Comparison of ENCODE assay signal across 9 cellular contexts in genomic region chr1:184806296-184806721, GRCh38. TPM values are rescaled to one million over a fixed set of nuclear protein-coding genes. Genes with fewer than 3 reads are reported as not detected.
DNase-seq lines count a peak whose midpoint lies in the region; ATAC-seq and TF ChIP-seq lines count a peak whose summit lies in the region.
"Had no signal": no experiment of that assay in that cellular context is flagged by ENCODE, and none has a peak within 500 bp of the region (broad histone marks: within the 10 kb centered on the region; RNA-seq: fewer than 3 reads in every experiment).

No MANE protein-coding gene starts in this region.

- ATAC-seq in right cardiac atrium, result peak; percentile 14 to 43
- no peak for ATAC-seq in GM21576 (IDR thresholded peaks at IDR 0.05; ENCODE audit: unreplicated experiment)
- no peak for ATAC-seq in HG03196 (IDR thresholded peaks at IDR 0.05; ENCODE audit: unreplicated experiment)
- no peak for ATAC-seq in GM18909 (IDR thresholded peaks at IDR 0.05; ENCODE audit: poor library complexity, unreplicated experiment)

- H3K27me3 ChIP-seq in right cardiac atrium (ENCODE audit: control insufficient read depth, insufficient read depth) (no peaks in the 10 kb centered on the region), tibial artery (no peaks in the 10 kb centered on the region)

- WGBS in right cardiac atrium, result 72% methylated on average over 5 of the region's 5 CpGs

- H3K4me3 ChIP-seq in right cardiac atrium (ENCODE audit: low read length) (no peak overlapping the region), tibial artery (no peak overlapping the region)
- H3K4me3 ChIP-seq: PC-9 had no signal

- H3K27ac ChIP-seq in right cardiac atrium (ENCODE audit: low read length) (no peak overlapping the region), tibial artery (peak overlapping the region; percentile 9 to 55)
- H3K27ac ChIP-seq: PC-9 had no signal

- H3K36me3 ChIP-seq in tibial artery, result peaks cover 17 to 48% (median 31%) of the 10 kb centered on the region in 3 donors

- intact Hi-C loops in right cardiac atrium (cut with DNase I), result no loop called here
- intact Hi-C loops in tibial artery (cut with DNase I; ENCODE audit: low total_unique reads), result no loop called here

- no peaks in the 10 kb centered on the region for H3K4me1 ChIP-seq in right cardiac atrium (ENCODE audit: control insufficient read depth, insufficient read depth, low read length)
- peaks cover 0 to 27% (median 20%) of the 10 kb centered on the region in 4 donors for H3K4me1 ChIP-seq in tibial artery

- H3K9me3 ChIP-seq in right cardiac atrium (ENCODE audit: control insufficient read depth, low read length) (no peaks in the 10 kb centered on the region), tibial artery (no peaks in the 10 kb centered on the region)

- no peak for TF ChIP-seq CTCF in tibial artery (IDR thresholded peaks at IDR 0.05)

- DNase-seq in KG1 (lab: John Stamatoyannopoulos, UW) (peak; percentile 22), UCSD-AML1 (lab: John Stamatoyannopoulos, UW; ENCODE audit: unreplicated experiment) (peak; percentile 41), right cardiac atrium (peak in 1 of 3 donors; percentile 27), tibial artery (no peak), SW480 (ENCODE audit: low spot score) (no peak)

RNA-seq across cellular contexts. Expression of gene EDEM3, which starts 51.7 kb away (rescaled TPM):
- total RNA-seq in right cardiac atrium, result 10 to 100 TPM; 19.2 to 26.1 (median 20.2) TPM
- polyA plus RNA-seq in right cardiac atrium, result 10.2 TPM

Comparison
In these comparisons a context has a peak if more than half of its experiments do, and no peak if none do; other contexts are left out.
1. DNase-seq: peak in KG1 (single experiment) and UCSD-AML1 (single experiment); none in tibial artery (0 of 2) and SW480 (single experiment).
2. ATAC-seq: peak in right cardiac atrium (2 of 2); none in GM21576 (single experiment), HG03196 (single experiment) and GM18909 (single experiment).